ENCODE assay signal across 8 cellular contexts in the genomic region with DNA sequence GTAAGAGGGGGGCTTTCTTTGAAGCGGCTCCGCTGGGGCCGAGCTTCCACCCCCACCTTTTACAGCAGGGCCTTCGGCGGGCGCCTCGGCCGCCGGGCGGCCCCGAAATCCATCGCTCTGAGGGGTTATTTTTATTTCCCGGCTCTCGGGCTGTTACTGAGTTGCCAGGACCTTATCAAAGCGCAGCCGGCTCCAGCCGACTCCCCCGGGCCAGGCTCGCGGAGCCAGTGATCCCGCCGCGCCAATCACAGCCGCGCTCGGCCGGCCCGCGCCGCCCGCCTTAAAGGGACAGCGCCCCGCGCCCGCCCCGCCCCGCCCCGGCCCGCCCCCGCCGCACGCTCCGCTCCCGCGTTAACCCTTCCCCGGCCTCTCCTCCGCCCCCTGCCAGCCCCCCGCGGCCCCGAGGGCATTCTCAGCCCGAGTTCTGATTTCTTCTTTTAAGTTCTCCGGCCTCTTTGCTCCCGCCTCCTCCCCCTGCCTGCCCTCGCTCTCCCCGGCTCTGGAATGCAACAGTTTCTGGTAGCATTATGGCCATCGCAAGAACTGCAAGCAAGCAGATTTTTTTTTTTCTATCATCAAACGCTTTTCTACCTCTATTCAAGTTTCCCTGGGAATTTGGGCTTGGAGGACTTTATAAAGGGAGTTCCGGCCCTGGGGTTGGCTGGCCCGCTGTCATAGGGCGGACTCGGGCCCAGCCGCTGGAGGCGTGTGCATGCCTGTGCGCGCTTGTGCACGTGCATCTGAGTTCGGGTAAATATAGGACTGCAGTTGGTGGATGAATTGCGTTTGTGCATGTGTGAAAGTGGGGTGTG. TPM values are rescaled to one million over a fixed set of nuclear protein-coding genes. Genes with fewer than 3 reads are reported as not detected.
DNase-seq lines count a peak whose midpoint lies in the region; ATAC-seq and TF ChIP-seq lines count a peak whose summit lies in the region.

A gene with protein sequence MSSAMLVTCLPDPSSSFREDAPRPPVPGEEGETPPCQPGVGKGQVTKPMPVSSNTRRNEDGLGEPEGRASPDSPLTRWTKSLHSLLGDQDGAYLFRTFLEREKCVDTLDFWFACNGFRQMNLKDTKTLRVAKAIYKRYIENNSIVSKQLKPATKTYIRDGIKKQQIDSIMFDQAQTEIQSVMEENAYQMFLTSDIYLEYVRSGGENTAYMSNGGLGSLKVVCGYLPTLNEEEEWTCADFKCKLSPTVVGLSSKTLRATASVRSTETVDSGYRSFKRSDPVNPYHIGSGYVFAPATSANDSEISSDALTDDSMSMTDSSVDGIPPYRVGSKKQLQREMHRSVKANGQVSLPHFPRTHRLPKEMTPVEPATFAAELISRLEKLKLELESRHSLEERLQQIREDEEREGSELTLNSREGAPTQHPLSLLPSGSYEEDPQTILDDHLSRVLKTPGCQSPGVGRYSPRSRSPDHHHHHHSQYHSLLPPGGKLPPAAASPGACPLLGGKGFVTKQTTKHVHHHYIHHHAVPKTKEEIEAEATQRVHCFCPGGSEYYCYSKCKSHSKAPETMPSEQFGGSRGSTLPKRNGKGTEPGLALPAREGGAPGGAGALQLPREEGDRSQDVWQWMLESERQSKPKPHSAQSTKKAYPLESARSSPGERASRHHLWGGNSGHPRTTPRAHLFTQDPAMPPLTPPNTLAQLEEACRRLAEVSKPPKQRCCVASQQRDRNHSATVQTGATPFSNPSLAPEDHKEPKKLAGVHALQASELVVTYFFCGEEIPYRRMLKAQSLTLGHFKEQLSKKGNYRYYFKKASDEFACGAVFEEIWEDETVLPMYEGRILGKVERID (minus strand): TSS at position 255 of the 812 bp plus-strand sequence. CDS start 3,028 bp downstream, outside the sequence.

- H3K4me1 Mint-ChIP-seq in endothelial cell (ENCODE audit: unreplicated experiment) (peaks cover 20% of the 10 kb centered on the region), mesothelial cell of epicardium (peaks cover 20% of the 10 kb centered on the region)

- TF ChIP-seq CTCF in BE2C (IDR thresholded peaks at IDR 0.05; ENCODE audit: low read depth, low read length), result peak; percentile 19; the same call in 1 of the 2 replicates
- TF ChIP-seq CTCF in endothelial cell (IDR thresholded peaks at IDR 0.05; ENCODE audit: unreplicated experiment), result no peak
- peak; percentile 47 for TF ChIP-seq CTCF in mesothelial cell of epicardium (IDR thresholded peaks at IDR 0.05; ENCODE audit: unreplicated experiment)

- peak within 1 kb of the TSS; percentile 66 for H3K4me3 ChIP-seq in BE2C (ENCODE audit: low read depth, low read length)

- no peaks in the 10 kb centered on the region for H3K9me3 Mint-ChIP-seq in endothelial cell (ENCODE audit: unreplicated experiment)
- no peaks in the 10 kb centered on the region for H3K9me3 Mint-ChIP-seq in mesothelial cell of epicardium

- peaks cover 44% of the 10 kb centered on the region for H3K27me3 ChIP-seq in BE2C

- H3K27ac Mint-ChIP-seq in endothelial cell (ENCODE audit: unreplicated experiment) (peak within 1 kb of the TSS; percentile 89), mesothelial cell of epicardium (peak within 1 kb of the TSS; percentile 96)

- peak within 1 kb of the TSS; percentile 91 for H3K4me3 Mint-ChIP-seq in endothelial cell (ENCODE audit: unreplicated experiment)
- peak within 1 kb of the TSS; percentile 73 for H3K4me3 Mint-ChIP-seq in mesothelial cell of epicardium

- ATAC-seq in GM19395 (IDR thresholded peaks at IDR 0.05; ENCODE audit: unreplicated experiment) (peak; percentile 72), HG03521 (IDR thresholded peaks at IDR 0.05; ENCODE audit: unreplicated experiment) (peak; percentile 62)

- H3K36me3 ChIP-seq in BE2C, result no peaks in the 10 kb centered on the region

- DNase-seq in BE2C (peak; percentile 90), NCI-H774 (lab: John Stamatoyannopoulos, UW) (peak; percentile 88), endothelial cell (ENCODE audit: low spot score) (peak; percentile 92), mesothelial cell of epicardium (ENCODE audit: low spot score in 2 of 2, unreplicated experiment in 2 of 2) (peak; percentile 88 to 90)
- peak; percentile 86 for DNase-seq in activated CD8-positive, alpha-beta memory T cell treated with anti-CD3 and anti-CD28 coated beads, Interleukin-2, amount 50 U/mL, for 4 hours
- DNase-seq in stimulated activated CD8-positive, alpha-beta memory T cell treated with anti-CD3 and anti-CD28 coated beads, Interleukin-15, amount 100 ng/mL, for 24 hours (ENCODE audit: low read depth), result peak; percentile 68

- H3K4me1 ChIP-seq in BE2C, result no peaks in the 10 kb centered on the region

- H3K36me3 Mint-ChIP-seq in endothelial cell (ENCODE audit: low read depth, unreplicated experiment), result peaks cover 5% of the 10 kb centered on the region
- H3K36me3 Mint-ChIP-seq in mesothelial cell of epicardium, result no peaks in the 10 kb centered on the region

- peaks cover 3% of the 10 kb centered on the region; the same call in 1 of the 2 replicates for H3K9me3 ChIP-seq in BE2C

- peaks cover 6% of the 10 kb centered on the region for H3K27me3 Mint-ChIP-seq in endothelial cell (ENCODE audit: unreplicated experiment)
- no peaks in the 10 kb centered on the region for H3K27me3 Mint-ChIP-seq in mesothelial cell of epicardium (ENCODE audit: low read depth)

RNA-seq across cellular contexts. Expression of the gene that starts here (rescaled TPM):
- 1.0 TPM for polyA plus RNA-seq in BE2C (2012; ENCODE audit: insufficient read depth, insufficient read length, low read depth)
- 44.8 TPM for total RNA-seq in endothelial cell (ENCODE audit: unreplicated experiment)
- total RNA-seq in mesothelial cell of epicardium, result 84.6 to 88.7 TPM (median 87.8 TPM) in 3 replicates

Comparison
In these comparisons a context has a peak if more than half of its experiments do, and no peak if none do; other contexts are left out.
1. Peak in every context shown above with its lines: DNase-seq, ATAC-seq and H3K4me3 ChIP-seq.